Comparison of ENCODE assay signal across 8 cellular contexts in genomic region chr22:26360169-26360885, GRCh38.
DNase-seq lines count a peak whose midpoint lies in the region; ATAC-seq and TF ChIP-seq lines count a peak whose summit lies in the region.

No MANE protein-coding gene starts in this region.

- 7 to 8% (median 7%) methylated on average over 17 of the region's 17 CpGs for WGBS in adrenal gland, 4 donors
- 7% methylated on average over 17 of the region's 17 CpGs for WGBS in prostate gland

- DNase-seq in GM06990 (ENCODE audit: extremely low read depth, insufficient read length) = peak; percentile 24
- peak; percentile 55 for DNase-seq in NCI-H1092 (lab: John Stamatoyannopoulos, UW)
- peak; percentile 47 for DNase-seq in T follicular helper cell (ENCODE audit: low read depth)
- peak; percentile 52 to 92 (median 67) for DNase-seq in adrenal gland
- DNase-seq in left ventricle myocardium inferior = peak; percentile 34
- DNase-seq in prostate gland (ENCODE audit: low spot score) = peak; percentile 33
- DNase-seq in uterus = peak; percentile 43 to 57

- no peaks in the 10 kb centered on the region for H3K4me1 ChIP-seq in adrenal gland (replicated peaks in 1 of 2)
- H3K4me1 ChIP-seq in left ventricle myocardium inferior = peaks cover 8% of the 10 kb centered on the region
- no peaks in the 10 kb centered on the region for H3K4me1 ChIP-seq in prostate gland (replicated peaks)
- H3K4me1 ChIP-seq in uterus = no peaks in the 10 kb centered on the region

- TF ChIP-seq POLR2A in adrenal gland (IDR thresholded peaks at IDR 0.05) = no peak
- no peak for TF ChIP-seq POLR2A in prostate gland (IDR thresholded peaks at IDR 0.05)
- no peak for TF ChIP-seq POLR2A in uterus (IDR thresholded peaks at IDR 0.05)

- intact Hi-C loops in adrenal gland (cut with DNase I) (no loop called here), left ventricle myocardium inferior (cut with micrococcal nuclease) (loop anchor here (10.0 kb wide), 1 partner anchor 104 kb away; no protein-coding TSS in a partner anchor), prostate gland (cut with DNase I) (no loop called here), uterus (cut with DNase I; ENCODE audit: low total_unique reads) (no loop called here)

- H3K9me3 ChIP-seq in adrenal gland (replicated peaks in 1 of 3) (no peaks in the 10 kb centered on the region), left ventricle myocardium inferior (replicated peaks) (no peaks in the 10 kb centered on the region), prostate gland (no peaks in the 10 kb centered on the region), uterus (no peaks in the 10 kb centered on the region)

- H3K27me3 ChIP-seq in GM06990 (replicated peaks; ENCODE audit: control insufficient read depth, insufficient read depth, low read length) (no peaks in the 10 kb centered on the region), adrenal gland (peaks cover 9% of the 10 kb centered on the region), left ventricle myocardium inferior (ENCODE audit: low read depth) (peaks cover 68% of the 10 kb centered on the region), prostate gland (replicated peaks; ENCODE audit: insufficient read depth) (no peaks in the 10 kb centered on the region), uterus (peaks cover 0 to 6% of the 10 kb centered on the region in 2 donors)

- H3K36me3 ChIP-seq in GM06990 (ENCODE audit: control insufficient read depth, insufficient read depth, low read length) = no peaks in the 10 kb centered on the region
- H3K36me3 ChIP-seq in adrenal gland (replicated peaks in 1 of 2) = no peaks in the 10 kb centered on the region
- H3K36me3 ChIP-seq in left ventricle myocardium inferior = no peaks in the 10 kb centered on the region
- H3K36me3 ChIP-seq in prostate gland = no peaks in the 10 kb centered on the region
- no peaks in the 10 kb centered on the region for H3K36me3 ChIP-seq in uterus

- no peak for ATAC-seq in HG03039 (IDR thresholded peaks at IDR 0.05; ENCODE audit: unreplicated experiment)

- H3K4me3 ChIP-seq in GM06990 (replicated peaks; ENCODE audit: low read depth, low read length) = no peak overlapping the region; the same call in 1 of the 2 replicates
- H3K4me3 ChIP-seq in adrenal gland = no peak overlapping the region
- H3K4me3 ChIP-seq in left ventricle myocardium inferior = peak overlapping the region; percentile 32
- H3K4me3 ChIP-seq in prostate gland = no peak overlapping the region
- no peak overlapping the region for H3K4me3 ChIP-seq in uterus

- peak; percentile 90 for TF ChIP-seq CTCF in GM06990 (IDR thresholded peaks at IDR 0.05; ENCODE audit: insufficient read depth, low read length, poor library complexity, severe bottlenecking)
- TF ChIP-seq CTCF in adrenal gland (IDR thresholded peaks at IDR 0.05) = peak; percentile 64 to 96 (median 74)
- peak; percentile 96 for TF ChIP-seq CTCF in left ventricle myocardium inferior (IDR thresholded peaks at IDR 0.05; ENCODE audit: borderline replicate concordance)
- TF ChIP-seq CTCF in prostate gland (IDR thresholded peaks at IDR 0.05) = peak; percentile 58 to 76 (median 70)
- peak; percentile 65 to 86 (median 77) for TF ChIP-seq CTCF in uterus (IDR thresholded peaks at IDR 0.05)

- H3K27ac ChIP-seq in adrenal gland (no peak overlapping the region), left ventricle myocardium inferior (replicated peaks) (no peak overlapping the region), prostate gland (no peak overlapping the region), uterus (no peak overlapping the region)
